1 cellular context compared by ENCODE assay signal in the genomic region with DNA sequence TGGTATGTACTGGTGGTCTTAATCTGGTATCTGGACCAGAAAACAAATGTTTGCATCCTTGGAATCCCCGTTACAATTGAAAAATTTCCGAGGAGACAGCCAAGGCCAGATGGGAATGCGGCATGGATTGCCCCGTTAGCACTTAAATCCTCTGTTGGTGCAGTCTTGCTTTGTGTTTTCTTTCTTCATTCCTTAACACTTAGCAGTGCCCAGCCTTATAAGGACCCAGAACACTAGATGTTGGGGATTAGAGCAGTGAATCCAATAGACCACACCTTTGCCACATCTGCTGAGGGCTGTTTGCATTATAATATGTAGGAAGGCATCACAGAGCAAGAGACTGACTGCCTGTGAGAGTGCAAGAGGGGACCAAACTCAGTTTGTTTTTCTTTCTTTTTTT.
TF ChIP-seq lines count a peak whose summit lies in the region.

No MANE protein-coding gene starts in this region.

TF ChIP-seq in HepG2, 621 proteins besides CTCF, POLR2A, EP300 and RAD21 (continued from another document):
- TF ChIP-seq, protein P1, sequence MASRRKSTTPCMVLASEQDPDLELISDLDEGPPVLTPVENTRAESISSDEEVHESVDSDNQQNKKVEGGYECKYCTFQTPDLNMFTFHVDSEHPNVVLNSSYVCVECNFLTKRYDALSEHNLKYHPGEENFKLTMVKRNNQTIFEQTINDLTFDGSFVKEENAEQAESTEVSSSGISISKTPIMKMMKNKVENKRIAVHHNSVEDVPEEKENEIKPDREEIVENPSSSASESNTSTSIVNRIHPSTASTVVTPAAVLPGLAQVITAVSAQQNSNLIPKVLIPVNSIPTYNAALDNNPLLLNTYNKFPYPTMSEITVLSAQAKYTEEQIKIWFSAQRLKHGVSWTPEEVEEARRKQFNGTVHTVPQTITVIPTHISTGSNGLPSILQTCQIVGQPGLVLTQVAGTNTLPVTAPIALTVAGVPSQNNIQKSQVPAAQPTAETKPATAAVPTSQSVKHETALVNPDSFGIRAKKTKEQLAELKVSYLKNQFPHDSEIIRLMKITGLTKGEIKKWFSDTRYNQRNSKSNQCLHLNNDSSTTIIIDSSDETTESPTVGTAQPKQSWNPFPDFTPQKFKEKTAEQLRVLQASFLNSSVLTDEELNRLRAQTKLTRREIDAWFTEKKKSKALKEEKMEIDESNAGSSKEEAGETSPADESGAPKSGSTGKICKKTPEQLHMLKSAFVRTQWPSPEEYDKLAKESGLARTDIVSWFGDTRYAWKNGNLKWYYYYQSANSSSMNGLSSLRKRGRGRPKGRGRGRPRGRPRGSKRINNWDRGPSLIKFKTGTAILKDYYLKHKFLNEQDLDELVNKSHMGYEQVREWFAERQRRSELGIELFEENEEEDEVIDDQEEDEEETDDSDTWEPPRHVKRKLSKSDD (CRISPR knock-in tag; IDR thresholded peaks at IDR 0.05; ENCODE audit: low read depth), result no peak
- TF ChIP-seq, protein P2, sequence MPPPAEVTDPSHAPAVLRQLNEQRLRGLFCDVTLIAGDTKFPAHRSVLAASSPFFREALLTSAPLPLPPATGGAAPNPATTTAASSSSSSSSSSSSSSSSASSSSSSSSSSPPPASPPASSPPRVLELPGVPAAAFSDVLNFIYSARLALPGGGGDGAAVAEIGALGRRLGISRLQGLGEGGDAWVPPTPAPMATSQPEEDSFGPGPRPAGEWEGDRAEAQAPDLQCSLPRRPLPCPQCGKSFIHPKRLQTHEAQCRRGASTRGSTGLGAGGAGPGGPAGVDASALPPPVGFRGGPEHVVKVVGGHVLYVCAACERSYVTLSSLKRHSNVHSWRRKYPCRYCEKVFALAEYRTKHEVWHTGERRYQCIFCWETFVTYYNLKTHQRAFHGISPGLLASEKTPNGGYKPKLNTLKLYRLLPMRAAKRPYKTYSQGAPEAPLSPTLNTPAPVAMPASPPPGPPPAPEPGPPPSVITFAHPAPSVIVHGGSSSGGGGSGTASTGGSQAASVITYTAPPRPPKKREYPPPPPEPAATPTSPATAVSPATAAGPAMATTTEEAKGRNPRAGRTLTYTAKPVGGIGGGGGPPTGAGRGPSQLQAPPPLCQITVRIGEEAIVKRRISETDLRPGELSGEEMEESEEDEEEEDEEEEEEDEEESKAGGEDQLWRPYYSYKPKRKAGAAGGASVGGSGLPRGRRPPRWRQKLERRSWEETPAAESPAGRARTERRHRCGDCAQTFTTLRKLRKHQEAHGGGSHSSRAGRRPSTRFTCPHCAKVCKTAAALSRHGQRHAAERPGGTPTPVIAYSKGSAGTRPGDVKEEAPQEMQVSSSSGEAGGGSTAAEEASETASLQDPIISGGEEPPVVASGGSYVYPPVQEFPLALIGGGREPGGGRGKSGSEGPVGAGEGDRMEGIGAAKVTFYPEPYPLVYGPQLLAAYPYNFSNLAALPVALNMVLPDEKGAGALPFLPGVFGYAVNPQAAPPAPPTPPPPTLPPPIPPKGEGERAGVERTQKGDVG (CRISPR knock-in tag; IDR thresholded peaks at IDR 0.05; ENCODE audit: borderline replicate concordance), result no peak
- TF ChIP-seq RFXANK (CRISPR knock-in tag; IDR thresholded peaks at IDR 0.05) (no peak), ATF7-NPFF (CRISPR knock-in tag; IDR thresholded peaks at IDR 0.05; ENCODE audit: low read depth) (no peak), TAF1 (CRISPR knock-in tag; IDR thresholded peaks at IDR 0.05) (no peak), MIER3 (CRISPR knock-in tag; IDR thresholded peaks at IDR 0.05; ENCODE audit: borderline replicate concordance) (no peak), ZNF431 (CRISPR knock-in tag; IDR thresholded peaks at IDR 0.05; ENCODE audit: borderline replicate concordance, low read depth) (no peak), JARID2 (CRISPR knock-in tag; IDR thresholded peaks at IDR 0.05; ENCODE audit: insufficient replicate concordance) (no peak)
- TF ChIP-seq, protein P3, sequence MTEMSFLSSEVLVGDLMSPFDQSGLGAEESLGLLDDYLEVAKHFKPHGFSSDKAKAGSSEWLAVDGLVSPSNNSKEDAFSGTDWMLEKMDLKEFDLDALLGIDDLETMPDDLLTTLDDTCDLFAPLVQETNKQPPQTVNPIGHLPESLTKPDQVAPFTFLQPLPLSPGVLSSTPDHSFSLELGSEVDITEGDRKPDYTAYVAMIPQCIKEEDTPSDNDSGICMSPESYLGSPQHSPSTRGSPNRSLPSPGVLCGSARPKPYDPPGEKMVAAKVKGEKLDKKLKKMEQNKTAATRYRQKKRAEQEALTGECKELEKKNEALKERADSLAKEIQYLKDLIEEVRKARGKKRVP (CRISPR knock-in tag; IDR thresholded peaks at IDR 0.05), result no peak
